ENCODE assay signal across 8 cellular contexts in genomic region chr11:6320411-6321207, GRCh38. TPM values are rescaled to one million over a fixed set of nuclear protein-coding genes. Genes with fewer than 3 reads are reported as not detected.
A peak's percentile ranks its signal among the peaks of the same experiment; 100 is the strongest.
DNase-seq lines count a peak whose midpoint lies in the region; ATAC-seq and TF ChIP-seq lines count a peak whose summit lies in the region.

Gene CAVIN3, minus strand, starts transcription at chr11:6320501. Its CDS starts 25 bp downstream, at chr11:6320476.

- H3K27ac ChIP-seq in A673 (ENCODE audit: low read depth, low read length, poor library complexity, severe bottlenecking) (peak within 1 kb of the TSS; percentile 83), ovary (peak within 1 kb of the TSS; percentile 96 to 98), vagina (peak within 1 kb of the TSS; percentile 100)

- DNase-seq in A673 (ENCODE audit: low spot score) = peak; percentile 67
- peak; percentile 67 for DNase-seq in HS-5 (ENCODE audit: low read depth)
- DNase-seq in activated T-helper 2 cell treated with anti-CD3 and anti-CD28 coated beads, Interferon-gamma antibody, Interleukin-2, Interleukin-4, amounts not matched to agents 10 μg/mL and 5 μg/mL and 100 μg/mL, durations not matched to agents 14 hours and 24 hours and 36 hours (ENCODE audit: low spot score) = peak; percentile 72
- DNase-seq in foreskin fibroblast = peak; percentile 90 to 96
- peak; percentile 86 to 91 (median 89) for DNase-seq in ovary
- DNase-seq in vagina (ENCODE audit: extremely low spot score in 2 of 2) = peak in 1 of 2 donors; percentile 91
- no peak for DNase-seq in cerebellar nuclear complex (lab: John Stamatoyannopoulos, UW)

- peak within 1 kb of the TSS; percentile 90 for H3K27ac Mint-ChIP-seq in activated T-helper 2 cell treated with anti-CD3 and anti-CD28 coated beads, Interferon-gamma antibody, Interleukin-2, Interleukin-4, amounts not matched to agents 10 μg/mL and 5 μg/mL and 100 μg/mL, durations not matched to agents 14 hours and 24 hours and 36 hours

- peak; percentile 50 for ATAC-seq in GM19324 (IDR thresholded peaks at IDR 0.05; ENCODE audit: low FRiP score, unreplicated experiment)

- H3K4me3 Mint-ChIP-seq in activated T-helper 2 cell treated with anti-CD3 and anti-CD28 coated beads, Interferon-gamma antibody, Interleukin-2, Interleukin-4, amounts not matched to agents 10 μg/mL and 5 μg/mL and 100 μg/mL, durations not matched to agents 14 hours and 24 hours and 36 hours (ENCODE audit: low read depth) = peak within 1 kb of the TSS; percentile 87

- peaks cover 22% of the 10 kb centered on the region for H3K4me1 ChIP-seq in A673 (ENCODE audit: insufficient read depth, low read length, poor library complexity, severe bottlenecking)
- H3K4me1 ChIP-seq in ovary (ENCODE audit: insufficient read depth) = no peaks in the 10 kb centered on the region
- peaks cover 58% of the 10 kb centered on the region for H3K4me1 ChIP-seq in vagina

- H3K27me3 Mint-ChIP-seq in activated T-helper 2 cell treated with anti-CD3 and anti-CD28 coated beads, Interferon-gamma antibody, Interleukin-2, Interleukin-4, amounts not matched to agents 10 μg/mL and 5 μg/mL and 100 μg/mL, durations not matched to agents 14 hours and 24 hours and 36 hours (ENCODE audit: low read depth) = peaks cover 1% of the 10 kb centered on the region

- TF ChIP-seq POLR2A in ovary (IDR thresholded peaks at IDR 0.05) = peak; percentile 29
- no peak for TF ChIP-seq POLR2A in vagina (IDR thresholded peaks at IDR 0.05)

- TF ChIP-seq CTCF in A673 (conservative IDR thresholded peaks at IDR 0.05; ENCODE audit: low read depth, low read length) (no peak), foreskin fibroblast (IDR thresholded peaks at IDR 0.05; ENCODE audit: low read depth, low read length) (no peak), ovary (IDR thresholded peaks at IDR 0.05) (no peak), vagina (IDR thresholded peaks at IDR 0.05) (no peak)

- no peaks in the 10 kb centered on the region for H3K9me3 Mint-ChIP-seq in activated T-helper 2 cell treated with anti-CD3 and anti-CD28 coated beads, Interferon-gamma antibody, Interleukin-2, Interleukin-4, amounts not matched to agents 10 μg/mL and 5 μg/mL and 100 μg/mL, durations not matched to agents 14 hours and 24 hours and 36 hours

- H3K4me3 ChIP-seq in A673 (ENCODE audit: low read depth, low read length, poor library complexity, severe bottlenecking) (no peak within 1 kb of the TSS), foreskin fibroblast (ENCODE audit: low read depth in 1 of 2, low read length in 2 of 2) (peak within 1 kb of the TSS; percentile 63 to 87), ovary (peak within 1 kb of the TSS; percentile 70), vagina (peak within 1 kb of the TSS; percentile 69 to 82)

- H3K4me1 Mint-ChIP-seq in activated T-helper 2 cell treated with anti-CD3 and anti-CD28 coated beads, Interferon-gamma antibody, Interleukin-2, Interleukin-4, amounts not matched to agents 10 μg/mL and 5 μg/mL and 100 μg/mL, durations not matched to agents 14 hours and 24 hours and 36 hours (ENCODE audit: low read depth) = peaks cover 43% of the 10 kb centered on the region

- H3K27me3 ChIP-seq in A673 (replicated peaks; ENCODE audit: insufficient read depth, low read depth, low read length, poor library complexity) = no peaks in the 10 kb centered on the region
- H3K27me3 ChIP-seq in ovary = no peaks in the 10 kb centered on the region
- H3K27me3 ChIP-seq in vagina = no peaks in the 10 kb centered on the region

- TF ChIP-seq EP300 in ovary (IDR thresholded peaks at IDR 0.05) = no peak

- BruUV-seq in A673 (replicated peaks; lab: Mats Ljungman, UMichigan) = no TSS peak

- POLR2A ChIA-PET in A673 (lab: Charles Lee; ENCODE audit: low non-redundant PET) = no interaction called here

- H3K9me3 ChIP-seq in A673 (ENCODE audit: low read depth, low read length, poor library complexity, severe bottlenecking) = no peaks in the 10 kb centered on the region
- H3K9me3 ChIP-seq in ovary = no peaks in the 10 kb centered on the region
- no peaks in the 10 kb centered on the region for H3K9me3 ChIP-seq in vagina

- intact Hi-C loops in A673 (cut with micrococcal nuclease; ENCODE audit: unreplicated experiment) = no loop called here
- intact Hi-C loops in activated T-helper 2 cell treated with anti-CD3 and anti-CD28 coated beads, Interferon-gamma antibody, Interleukin-2, Interleukin-4, amounts not matched to agents 10 μg/mL and 5 μg/mL and 100 μg/mL, durations not matched to agents 14 hours and 24 hours and 36 hours (cut with micrococcal nuclease) = loop anchor here (1.0 to 10.0 kb wide), 11 partner anchors 31 to 696 kb away; partner anchors contain the start of genes APBB1, FHIP1B and TRIM34
- intact Hi-C loops in ovary (cut with DNase I) = loop anchor here in 1 of 4 donors (10.0 kb wide), 1 partner anchor 86 kb away; the partner anchor contains the start of genes CNGA4 and FHIP1B
- intact Hi-C loops in vagina (cut with DNase I) = loop anchor here (5.0 to 10.0 kb wide), 2 partner anchors 37 to 86 kb away; partner anchors contain the start of genes CNGA4 and FHIP1B

- WGBS in ovary, 3 donors = 5 to 12% (median 9%) methylated on average over 33 to 44 of the region's 44 CpGs

- H3K36me3 ChIP-seq in A673 (ENCODE audit: insufficient read depth, low read length, poor library complexity, severe bottlenecking) (no peaks in the 10 kb centered on the region), ovary (no peaks in the 10 kb centered on the region), vagina (no peaks in the 10 kb centered on the region)

- H3K36me3 Mint-ChIP-seq in activated T-helper 2 cell treated with anti-CD3 and anti-CD28 coated beads, Interferon-gamma antibody, Interleukin-2, Interleukin-4, amounts not matched to agents 10 μg/mL and 5 μg/mL and 100 μg/mL, durations not matched to agents 14 hours and 24 hours and 36 hours (ENCODE audit: low read depth) = peaks cover 16% of the 10 kb centered on the region

- CTCF ChIA-PET in A673 (lab: Charles Lee) = interaction anchor here (0.6 kb wide), 1 partner anchor 958 kb away, joined by 3 read pairs; no protein-coding TSS in a partner anchor

RNA-seq across cellular contexts. Expression of gene CAVIN3, which starts in this region (rescaled TPM):
- total RNA-seq in A673 (2021) = 1.3 and 1.4 TPM in 2 replicates
- 83.1 and 84.3 TPM in 2 replicates for total RNA-seq in activated T-helper 2 cell treated with anti-CD3 and anti-CD28 coated beads, Interferon-gamma antibody, Interleukin-2, Interleukin-4, amounts not matched to agents 10 μg/mL and 5 μg/mL and 100 μg/mL, durations not matched to agents 14 hours and 24 hours and 36 hours
- 100 to 1,000 TPM in 1 of 7 donors, 10 to 100 TPM in 6; 43.3 to 119 (median 70.3) TPM for total RNA-seq in ovary
- polyA plus RNA-seq in ovary = 10 to 100 TPM; 36.7 to 61.2 TPM
- 156 TPM for total RNA-seq in vagina

Comparison
In these comparisons a context has a peak if more than half of its experiments do, and no peak if none do; other contexts are left out.
1. RNA of gene CAVIN3 (total RNA-seq): 156 TPM in vagina (single experiment), 83.1 to 84.3 TPM in activated T-helper 2 cell treated with anti-CD3 and anti-CD28 coated beads, Interferon-gamma antibody, Interleukin-2, Interleukin-4, amounts not matched to agents 10 μg/mL and 5 μg/mL and 100 μg/mL, durations not matched to agents 14 hours and 24 hours and 36 hours and 43.3 to 119 TPM in ovary; 1.3 to 1.4 TPM in A673; every median in the first group is over 10 times any median in the second.
2. DNase-seq: peak in A673 (single experiment), HS-5 (single experiment), activated T-helper 2 cell treated with anti-CD3 and anti-CD28 coated beads, Interferon-gamma antibody, Interleukin-2, Interleukin-4, amounts not matched to agents 10 μg/mL and 5 μg/mL and 100 μg/mL, durations not matched to agents 14 hours and 24 hours and 36 hours (single experiment), foreskin fibroblast (2 of 2) and ovary (5 of 5); none in cerebellar nuclear complex (0 of 2).
3. Peak in every context shown above with its lines, with median percentiles within 50 percentile points of each other: H3K27ac ChIP-seq.